In the genomic region with DNA sequence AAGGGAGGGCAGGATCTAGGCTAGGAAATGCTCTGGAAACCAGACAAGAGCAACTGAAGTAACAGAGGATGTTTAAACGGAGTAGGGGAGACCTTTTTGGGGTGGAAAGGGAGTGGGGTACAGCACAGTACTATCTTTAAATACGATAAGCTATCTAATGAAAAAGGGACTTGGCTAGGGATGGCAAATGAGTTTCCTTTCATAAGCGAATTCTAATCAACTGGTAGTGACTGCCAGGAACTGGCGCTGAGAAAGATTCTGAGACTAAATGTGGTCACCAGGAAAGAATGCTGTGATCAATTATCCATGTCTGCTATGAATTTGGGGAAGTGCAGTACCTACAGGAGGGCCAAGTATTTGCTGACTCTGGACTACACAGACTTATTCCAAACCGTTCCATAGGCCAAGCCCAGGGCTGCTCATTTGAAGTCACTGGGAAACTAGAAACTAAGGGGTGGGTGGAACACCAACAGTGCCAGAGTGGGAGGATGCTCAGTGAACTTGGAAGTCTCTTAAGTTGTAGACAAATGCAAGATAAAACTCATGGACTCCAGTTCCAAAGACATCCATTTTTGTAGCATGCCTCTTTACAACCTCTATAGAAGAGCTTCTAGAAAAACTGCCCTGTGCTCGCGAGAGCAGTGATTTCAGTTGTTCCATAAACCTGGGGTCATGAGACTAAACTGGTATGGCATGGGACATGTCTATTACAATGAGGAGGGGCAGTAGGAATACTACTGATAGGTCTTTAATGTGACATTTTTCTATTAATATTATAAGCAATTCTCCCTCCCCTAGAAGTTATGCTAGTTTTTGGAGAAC, we compare ENCODE assay signal across 1 cellular context.
TF ChIP-seq lines count a peak whose summit lies in the region.

No MANE protein-coding gene starts in this region.

TF ChIP-seq in IMR-90, 13 proteins besides CTCF, POLR2A, EP300 and RAD21:
- TF ChIP-seq RFX5 (IDR thresholded peaks at IDR 0.05; ENCODE audit: low read depth, low read length) (no peak), FOS (IDR thresholded peaks at IDR 0.05; ENCODE audit: low read depth, low read length) (no peak), CHD1 (IDR thresholded peaks at IDR 0.05; ENCODE audit: low read depth, low read length) (no peak), RCOR1 (IDR thresholded peaks at IDR 0.05; ENCODE audit: insufficient replicate concordance, low read length) (no peak), MAZ (IDR thresholded peaks at IDR 0.05; ENCODE audit: borderline replicate concordance, low read depth, low read length) (no peak), MXI1 (IDR thresholded peaks at IDR 0.05; ENCODE audit: borderline replicate concordance, low read depth, low read length) (no peak)
- TF ChIP-seq, protein P1, sequence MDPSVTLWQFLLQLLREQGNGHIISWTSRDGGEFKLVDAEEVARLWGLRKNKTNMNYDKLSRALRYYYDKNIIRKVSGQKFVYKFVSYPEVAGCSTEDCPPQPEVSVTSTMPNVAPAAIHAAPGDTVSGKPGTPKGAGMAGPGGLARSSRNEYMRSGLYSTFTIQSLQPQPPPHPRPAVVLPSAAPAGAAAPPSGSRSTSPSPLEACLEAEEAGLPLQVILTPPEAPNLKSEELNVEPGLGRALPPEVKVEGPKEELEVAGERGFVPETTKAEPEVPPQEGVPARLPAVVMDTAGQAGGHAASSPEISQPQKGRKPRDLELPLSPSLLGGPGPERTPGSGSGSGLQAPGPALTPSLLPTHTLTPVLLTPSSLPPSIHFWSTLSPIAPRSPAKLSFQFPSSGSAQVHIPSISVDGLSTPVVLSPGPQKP (IDR thresholded peaks at IDR 0.05; ENCODE audit: borderline replicate concordance, low read depth, low read length), result no peak
TF ChIP-seq in IMR-90: peak in this region for 0.
